In genomic region chr6:154245542-154245941, GRCh38 we compare ENCODE assay signal across 1 cellular context.
TF ChIP-seq lines count a peak whose summit lies in the region.

No MANE protein-coding gene starts in this region.

TF ChIP-seq in WTC11, 78 proteins besides CTCF, POLR2A, EP300 and RAD21 (continued from another document):
- TF ChIP-seq ZNF416 (CRISPR knock-in tag; IDR thresholded peaks at IDR 0.05) (no peak), PRRX2 (CRISPR knock-in tag; IDR thresholded peaks at IDR 0.05) (no peak), ATF2 (CRISPR knock-in tag; IDR thresholded peaks at IDR 0.05; ENCODE audit: borderline replicate concordance, low read depth) (no peak), AR (CRISPR knock-in tag; IDR thresholded peaks at IDR 0.05) (no peak), AFF4 (CRISPR knock-in tag; IDR thresholded peaks at IDR 0.05; ENCODE audit: borderline replicate concordance) (no peak), IRF1 (CRISPR knock-in tag; IDR thresholded peaks at IDR 0.05) (no peak), ETV6 (CRISPR knock-in tag; IDR thresholded peaks at IDR 0.05) (no peak), MLX (CRISPR knock-in tag; IDR thresholded peaks at IDR 0.05) (no peak), ARID4B (CRISPR knock-in tag; IDR thresholded peaks at IDR 0.05; ENCODE audit: borderline replicate concordance) (no peak), ZSCAN18 (CRISPR knock-in tag; IDR thresholded peaks at IDR 0.05) (no peak), KAT7 (CRISPR knock-in tag; IDR thresholded peaks at IDR 0.05; ENCODE audit: borderline replicate concordance) (no peak), ESRRA (CRISPR knock-in tag; IDR thresholded peaks at IDR 0.05; ENCODE audit: borderline replicate concordance) (no peak)
